ENCODE assay signal across 8 cellular contexts in genomic region chr19:51339687-51340656, GRCh38. TPM values are rescaled to one million over a fixed set of nuclear protein-coding genes. Genes with fewer than 3 reads are reported as not detected.
DNase-seq lines count a peak whose midpoint lies in the region; ATAC-seq lines count a peak whose summit lies in the region.

No MANE protein-coding gene starts in this region.

- peak overlapping the region; percentile 73 for H3K4me3 ChIP-seq in CD4-positive, CD25-positive, alpha-beta regulatory T cell (ENCODE audit: low read depth, low read length)
- peak overlapping the region; percentile 84 for H3K4me3 ChIP-seq in SK-N-MC

- H3K27ac Mint-ChIP-seq in CD4-positive, CD25-positive, alpha-beta regulatory T cell: peak overlapping the region; percentile 14 to 79 (median 73)

- peaks cover 17% of the 10 kb centered on the region for H3K4me1 ChIP-seq in CD4-positive, CD25-positive, alpha-beta regulatory T cell (ENCODE audit: control insufficient read depth, insufficient read depth, low read length, poor library complexity, severe bottlenecking)

- peaks cover 10% of the 10 kb centered on the region for H3K27me3 Mint-ChIP-seq in CD4-positive, CD25-positive, alpha-beta regulatory T cell

- peak; percentile 58 to 60 for ATAC-seq in CD4-positive, CD25-positive, alpha-beta regulatory T cell (ENCODE audit: low read depth in 2 of 2)
- peak; percentile 59 for ATAC-seq in GM19438 (IDR thresholded peaks at IDR 0.05; ENCODE audit: low read depth, unreplicated experiment)

- no peak overlapping the region for H3K9ac ChIP-seq in SK-N-MC (ENCODE audit: insufficient read length)

- DNase-seq in CD4-positive, CD25-positive, alpha-beta regulatory T cell: peak; percentile 60 to 89 (median 82)
- DNase-seq in HT-29 (ENCODE audit: low spot score) (peak; percentile 99), SK-N-MC (ENCODE audit: low read depth, low spot score) (peak; percentile 60), globus pallidus (ENCODE audit: low spot score) (peak; percentile 91), occipital lobe (lab: John Stamatoyannopoulos, UW) (peak; percentile 90), superior temporal gyrus (ENCODE audit: extremely low spot score) (peak; percentile 71)
- DNase-seq in activated naive CD4-positive, alpha-beta T cell treated with anti-CD3 and anti-CD28 coated beads, Interleukin-2, amount 50 U/mL, for 16 hours: peak; percentile 87

- peaks cover under 1% of the 10 kb centered on the region for H3K36me3 ChIP-seq in CD4-positive, CD25-positive, alpha-beta regulatory T cell (ENCODE audit: control insufficient read depth, insufficient read depth, low read length)
- no peaks in the 10 kb centered on the region for H3K36me3 ChIP-seq in SK-N-MC (ENCODE audit: insufficient read depth, low read length)

- no peaks in the 10 kb centered on the region for H3K27me3 ChIP-seq in CD4-positive, CD25-positive, alpha-beta regulatory T cell (ENCODE audit: control insufficient read depth, insufficient read depth, low read length)

- H3K36me3 Mint-ChIP-seq in CD4-positive, CD25-positive, alpha-beta regulatory T cell: peaks cover 4% of the 10 kb centered on the region

- peak overlapping the region; percentile 5 for H3K27ac ChIP-seq in CD4-positive, CD25-positive, alpha-beta regulatory T cell (ENCODE audit: insufficient read depth, low read length, poor library complexity, severe bottlenecking)
- no peak overlapping the region for H3K27ac ChIP-seq in SK-N-MC

- H3K9me3 ChIP-seq in CD4-positive, CD25-positive, alpha-beta regulatory T cell (ENCODE audit: control insufficient read depth in 2 of 2, low read length in 2 of 2): no peaks in the 10 kb centered on the region
- H3K9me3 ChIP-seq in SK-N-MC (ENCODE audit: low read depth, low read length): no peaks in the 10 kb centered on the region

- H3K4me1 Mint-ChIP-seq in CD4-positive, CD25-positive, alpha-beta regulatory T cell: peaks cover 0 to 18% (median 11%) of the 10 kb centered on the region in 4 donors

- H3K4me3 Mint-ChIP-seq in CD4-positive, CD25-positive, alpha-beta regulatory T cell: peak overlapping the region; percentile 84 to 94 (median 88)

- H3K9me3 Mint-ChIP-seq in CD4-positive, CD25-positive, alpha-beta regulatory T cell: no peaks in the 10 kb centered on the region

RNA-seq across cellular contexts. Expression of gene VSIG10L, which starts 2.0 kb away (rescaled TPM):
- total RNA-seq in CD4-positive, CD25-positive, alpha-beta regulatory T cell: 0.27 TPM
- under 1 TPM in 2 of 4 donors, not detected in 2; 0.15 to 0.37 TPM for polyA plus RNA-seq in CD4-positive, CD25-positive, alpha-beta regulatory T cell
- 35.1 and 42.6 TPM in 2 replicates for total RNA-seq in HT-29 (2014; rRNA removed; shearing (Covaris generic))
- 0.62 TPM for total RNA-seq in occipital lobe

RNA-seq across cellular contexts. Expression of gene ETFB, which starts 26.2 kb away (rescaled TPM):
- 41.7 TPM for total RNA-seq in CD4-positive, CD25-positive, alpha-beta regulatory T cell
- 100 to 1,000 TPM in 1 of 4 donors, 10 to 100 TPM in 3; 68.8 to 113 (median 79.5) TPM for polyA plus RNA-seq in CD4-positive, CD25-positive, alpha-beta regulatory T cell
- 375 and 384 TPM in 2 replicates for total RNA-seq in HT-29 (2014; rRNA removed; shearing (Covaris generic))
- 49.8 TPM for total RNA-seq in occipital lobe

RNA-seq across cellular contexts. Expression of gene IGLON5, which starts 28.5 kb away (rescaled TPM):
- not detected for total RNA-seq in CD4-positive, CD25-positive, alpha-beta regulatory T cell
- not detected for polyA plus RNA-seq in CD4-positive, CD25-positive, alpha-beta regulatory T cell
- not detected in 2 replicates for total RNA-seq in HT-29 (2014; rRNA removed; shearing (Covaris generic))
- total RNA-seq in occipital lobe: 3.0 TPM

RNA-seq across cellular contexts. Expression of gene CLDND2, which starts 28.8 kb away (rescaled TPM):
- not detected for total RNA-seq in CD4-positive, CD25-positive, alpha-beta regulatory T cell
- under 1 TPM in 1 of 4 donors, not detected in 3; 0.41 TPM for polyA plus RNA-seq in CD4-positive, CD25-positive, alpha-beta regulatory T cell
- 0.81 and 1.8 TPM in 2 replicates for total RNA-seq in HT-29 (2014; rRNA removed; shearing (Covaris generic))
- total RNA-seq in occipital lobe: not detected

RNA-seq across cellular contexts. Expression of gene NKG7, which starts 32.5 kb away (rescaled TPM):
- 1.8 TPM for total RNA-seq in CD4-positive, CD25-positive, alpha-beta regulatory T cell
- 10 to 100 TPM in 1 of 4 donors, 1 to 10 TPM in 3; 2.7 to 12.2 (median 4.5) TPM for polyA plus RNA-seq in CD4-positive, CD25-positive, alpha-beta regulatory T cell
- total RNA-seq in HT-29 (2014; rRNA removed; shearing (Covaris generic)): not detected in 2 replicates
- total RNA-seq in occipital lobe: not detected

Comparison
In these comparisons a context has a peak if more than half of its experiments do, and no peak if none do; other contexts are left out.
1. RNA of gene VSIG10L, which starts 2.0 kb away (total RNA-seq): 35.1 to 42.6 TPM in HT-29; 0.62 TPM in occipital lobe (single experiment) and 0.27 TPM in CD4-positive, CD25-positive, alpha-beta regulatory T cell (single experiment); every median in the first group is over 10 times any median in the second.
2. Peak in every context shown above with its lines, with median percentiles within 50 percentile points of each other: DNase-seq.